12 cellular contexts compared by ENCODE assay signal in the genomic region with DNA sequence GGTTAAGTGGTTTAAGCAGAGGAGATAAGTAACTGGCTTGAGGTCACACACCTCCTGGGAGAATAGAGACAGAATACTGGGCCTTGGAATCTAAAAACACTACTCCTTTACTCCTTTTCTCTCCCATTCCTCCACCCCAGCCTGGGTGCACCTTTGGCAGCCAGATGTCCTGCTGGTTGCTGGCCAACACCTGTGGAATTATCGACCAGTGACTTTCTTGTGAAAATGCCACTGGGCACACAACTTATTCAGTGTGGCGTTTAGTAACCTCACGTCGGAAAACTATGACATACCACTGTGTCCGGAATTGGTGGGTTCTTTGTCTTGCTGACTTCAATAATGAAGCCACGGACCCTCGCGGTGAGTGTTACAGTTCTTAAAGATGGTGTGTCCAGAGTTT. TPM values are rescaled to one million over a fixed set of nuclear protein-coding genes. Genes with fewer than 3 reads are reported as not detected.
"Had no signal": no experiment of that assay in that cellular context is flagged by ENCODE, and none has a peak within 500 bp of the region (broad histone marks: within the 10 kb centered on the region; RNA-seq: fewer than 3 reads in every experiment).

No MANE protein-coding gene starts in this region.

- H3K36me3 ChIP-seq: HAP-1 had no signal

- H3K4me3 ChIP-seq: GM23248, GM23338, HAP-1 had no signal

- H3K27ac ChIP-seq: GM23248 had no signal

- ATAC-seq: GM23338, HCT116 had no signal

- FAIRE-seq: H1, H54 had no signal

- H3K4me1 ChIP-seq: HAP-1 had no signal

- H3K9me3 ChIP-seq: HAP-1 had no signal

- H3K4me3 Mint-ChIP-seq: GM23338, H9, HFFc6 had no signal

- DNase-seq: GM23248, GOT3, H7, H9, HCEC 1CT, HFFc6 had no signal

- H3K27ac Mint-ChIP-seq: HFFc6 had no signal

RNA-seq across cellular contexts. Expression of a gene that starts 26.4 kb away (rescaled TPM):
- total RNA-seq: GM23248, H4, H7, HFFc6 had no signal
- polyA plus RNA-seq: GM23248, GM23338 had no signal

RNA-seq across cellular contexts. Expression of a gene that starts 30.2 kb away (rescaled TPM):
- total RNA-seq: GM23248, H7, HFFc6 had no signal
- polyA plus RNA-seq: GM23248, GM23338 had no signal
